ENCODE assay signal across 8 cellular contexts in genomic region chr4:88284378-88285234, GRCh38. TPM values are rescaled to one million over a fixed set of nuclear protein-coding genes. Genes with fewer than 3 reads are reported as not detected.
DNase-seq lines count a peak whose midpoint lies in the region; ATAC-seq and TF ChIP-seq lines count a peak whose summit lies in the region.

Gene PPM1K (minus strand): TSS chr4:88284561. CDS start chr4:88278583, 5,978 bp downstream.

- H3K4me1 ChIP-seq in IMR-90 (ENCODE audit: control insufficient read depth, insufficient read depth, low read length) = peaks cover 3% of the 10 kb centered on the region; the same call in 1 of the 2 replicates

- dilution Hi-C loops in IMR-90 (cut with HindIII; ENCODE audit: low sequenced_read_pairs, unreplicated experiment) = no loop called here

- CTCF ChIA-PET in IMR-90 (lab: Yijun Ruan, JAX) = interaction anchor here (1.5 kb wide), 1 partner anchor 33 kb away, joined by 5 read pairs; no protein-coding TSS in a partner anchor

- peak; percentile 87 for ATAC-seq in GM21528 (IDR thresholded peaks at IDR 0.05; ENCODE audit: low FRiP score, unreplicated experiment)
- peak; percentile 96 for ATAC-seq in IMR-90 (ENCODE audit: low read depth)

- peak within 1 kb of the TSS; percentile 90 for H3K4me2 ChIP-seq in IMR-90 (ENCODE audit: low read depth, low read length)

- peak within 1 kb of the TSS; percentile 73 for H2BK5ac ChIP-seq in IMR-90 (ENCODE audit: low read depth, low read length, poor library complexity, severe bottlenecking)

- peaks cover 3% of the 10 kb centered on the region for H4K20me1 ChIP-seq in IMR-90 (ENCODE audit: insufficient read depth, low read length)

- peak within 1 kb of the TSS; percentile 74 for H3K23ac ChIP-seq in IMR-90 (ENCODE audit: low read depth, low read length)

- TF ChIP-seq RAD21 in IMR-90 (IDR thresholded peaks at IDR 0.05; ENCODE audit: low read length) = no peak

- no peaks in the 10 kb centered on the region for H3K36me3 ChIP-seq in IMR-90 (ENCODE audit: control insufficient read depth, insufficient read depth, low read length)

- WGBS in IMR-90 (ENCODE audit: extremely low coverage in 2 of 2, insufficient read length in 1 of 2), 2 experiments = 0% methylated on average over 23 of the region's 56 CpGs; no CpG with 5 or more reads in 1 of the 2 experiments

- TF ChIP-seq POLR2A in IMR-90 (IDR thresholded peaks at IDR 0.05; ENCODE audit: low read depth, low read length) = peak; percentile 54

- H3K79me1 ChIP-seq in IMR-90 (ENCODE audit: low read depth in 1 of 2, low read length in 2 of 2) = peaks cover 4 to 16% of the 10 kb centered on the region in 2 experiments; a peak in 3 of 4 replicates

- peak within 1 kb of the TSS; percentile 67 for H3K9ac ChIP-seq in IMR-90 (ENCODE audit: low read depth, low read length)

- in situ Hi-C loops in IMR-90 (cut with MboI; ENCODE audit: low sequenced_read_pairs) = loop anchor here (10.0 kb wide), 1 partner anchor 230 kb away; no protein-coding TSS in a partner anchor

- POLR2A ChIA-PET in IMR-90 (lab: Charles Lee; ENCODE audit: unreplicated experiment) = interaction anchor here (0.6 kb wide), 1 partner anchor 57 kb away, joined by 3 read pairs; no protein-coding TSS in a partner anchor

- peak within 1 kb of the TSS; percentile 49; the same call in 1 of the 2 replicates for H4K5ac ChIP-seq in IMR-90 (ENCODE audit: low read depth, low read length)

- no peaks in the 10 kb centered on the region for H3K9me3 ChIP-seq in IMR-90 (ENCODE audit: control insufficient read depth, insufficient read depth, low read length)

- peak within 1 kb of the TSS; percentile 55 for H3K27ac ChIP-seq in IMR-90 (ENCODE audit: insufficient read depth, low read length)

- no peak within 1 kb of the TSS; the same call in 2 of the 3 replicates for H2BK15ac ChIP-seq in IMR-90 (ENCODE audit: low read depth, low read length)

- DNase-seq in DMS 273 treated with DMSO at 0.1 percent for 48 hours (lab: John Stamatoyannopoulos, UW) = peak; percentile 79
- DNase-seq in IMR-90 = peak; percentile 98
- DNase-seq in OCI-M1 (lab: John Stamatoyannopoulos, UW) = peak; percentile 98
- peak; percentile 99 for DNase-seq in activated T-cell treated with anti-CD3 and anti-CD28 coated beads for 24 hours (ENCODE audit: low read depth)
- peak; percentile 75 for DNase-seq in epidermal melanocyte (ENCODE audit: insufficient read length, low spot score)
- peak; percentile 99 for DNase-seq in middle frontal gyrus (ENCODE audit: extremely low spot score, low spot score)
- DNase-seq in stimulated activated CD8-positive, alpha-beta memory T cell treated with anti-CD3 and anti-CD28 coated beads, Interleukin-2, amount 100 ng/mL, for 48 hours (ENCODE audit: low read depth in 2 of 2) = peak; percentile 99

- H2BK20ac ChIP-seq in IMR-90 (ENCODE audit: low read depth, low read length) = 0 out of 2 replicates have a peak within 1 kb of the TSS, but pooled peaks have one; percentile 9

- no TSS peak for BruUV-seq in IMR-90 (replicated peaks; lab: Mats Ljungman, UMichigan)

- peak within 1 kb of the TSS; percentile 59 for H2AK9ac ChIP-seq in IMR-90 (replicated peaks; ENCODE audit: low read depth, low read length, poor library complexity)

- H3K14ac ChIP-seq in IMR-90 (replicated peaks; ENCODE audit: low read depth, low read length) = peak within 1 kb of the TSS; percentile 88

- H2AK5ac ChIP-seq in IMR-90 (ENCODE audit: low read depth, low read length) = no peak within 1 kb of the TSS; the same call in 1 of the 2 replicates

- H2BK120ac ChIP-seq in IMR-90 (ENCODE audit: low read depth, low read length) = peak within 1 kb of the TSS; percentile 57; the same call in 1 of the 2 replicates

- peak within 1 kb of the TSS; percentile 66 for H3K4ac ChIP-seq in IMR-90 (ENCODE audit: low read depth, low read length)

- H4K91ac ChIP-seq in IMR-90 (ENCODE audit: insufficient read depth, low read depth, low read length) = peak within 1 kb of the TSS; percentile 12; the same call in 1 of the 2 replicates

- H3K4me3 ChIP-seq in IMR-90 (ENCODE audit: insufficient read depth, low read depth, low read length) = peak within 1 kb of the TSS; percentile 74

- intact Hi-C loops in IMR-90 (cut with micrococcal nuclease) = loop anchor here (2.0 to 10.0 kb wide), 6 partner anchors 58 to 230 kb away; partner anchors contain the start of genes HERC5 and HERC6

- H3K56ac ChIP-seq in IMR-90 (ENCODE audit: extremely low read depth, insufficient read depth, low read length) = peak within 1 kb of the TSS; percentile 73

- no peaks in the 10 kb centered on the region for H3K9me1 ChIP-seq in IMR-90 (ENCODE audit: insufficient read depth, low read length)

- H3K27me3 ChIP-seq in IMR-90 (ENCODE audit: control insufficient read depth, insufficient read depth, low read length) = peaks cover 3% of the 10 kb centered on the region; the same call in 1 of the 2 replicates

- peak within 1 kb of the TSS; percentile 49 to 85; a peak in 3 of 4 replicates for H4K8ac ChIP-seq in IMR-90 (ENCODE audit: low read depth in 2 of 2, low read length in 2 of 2)

- peak within 1 kb of the TSS; percentile 97 for H2AFZ ChIP-seq in IMR-90 (replicated peaks; ENCODE audit: low read length, poor library complexity)

- H3K18ac ChIP-seq in IMR-90 (ENCODE audit: low read depth, low read length) = peak within 1 kb of the TSS; percentile 67

- TF ChIP-seq CTCF in IMR-90 (conservative IDR thresholded peaks at IDR 0.05; ENCODE audit: low read depth, low read length) = peak; percentile 22; the same call in 1 of the 2 replicates

TF ChIP-seq in IMR-90, 13 proteins besides CTCF, POLR2A, EP300 and RAD21:
- TF ChIP-seq FOS (IDR thresholded peaks at IDR 0.05; ENCODE audit: low read depth, low read length) (peak; percentile 18; the same call in 1 of the 2 replicates), RCOR1 (IDR thresholded peaks at IDR 0.05; ENCODE audit: insufficient replicate concordance, low read length) (no peak), MAZ (IDR thresholded peaks at IDR 0.05; ENCODE audit: borderline replicate concordance, low read depth, low read length) (peak; percentile 96), USF2 (IDR thresholded peaks at IDR 0.05; ENCODE audit: low read depth, low read length) (no peak)

RNA-seq across cellular contexts. Expression of gene PPM1K, which starts in this region (rescaled TPM):
- total RNA-seq in IMR-90 (2012; rRNA removed) = 11.5 and 11.9 TPM in 2 replicates
- 5.4 and 6.1 TPM in 2 replicates for polyA plus RNA-seq in IMR-90 (2012; rRNA removed)
- polyA plus RNA-seq in IMR-90 (2012; cell fraction: cytosol; rRNA removed) = 4.0 and 4.1 TPM in 2 replicates
- polyA plus RNA-seq in IMR-90 (2012; cell fraction: nucleus; rRNA removed; ENCODE audit: low replicate concordance) = 7.1 and 10.1 TPM in 2 replicates

Comparison
In these comparisons a context has a peak if more than half of its experiments do, and no peak if none do; other contexts are left out.
1. Peak in every context shown above with its lines: DNase-seq, ATAC-seq, H3K4me3 ChIP-seq and H3K27ac ChIP-seq.